ENCODE assay signal across 19 cellular contexts in the genomic region with DNA sequence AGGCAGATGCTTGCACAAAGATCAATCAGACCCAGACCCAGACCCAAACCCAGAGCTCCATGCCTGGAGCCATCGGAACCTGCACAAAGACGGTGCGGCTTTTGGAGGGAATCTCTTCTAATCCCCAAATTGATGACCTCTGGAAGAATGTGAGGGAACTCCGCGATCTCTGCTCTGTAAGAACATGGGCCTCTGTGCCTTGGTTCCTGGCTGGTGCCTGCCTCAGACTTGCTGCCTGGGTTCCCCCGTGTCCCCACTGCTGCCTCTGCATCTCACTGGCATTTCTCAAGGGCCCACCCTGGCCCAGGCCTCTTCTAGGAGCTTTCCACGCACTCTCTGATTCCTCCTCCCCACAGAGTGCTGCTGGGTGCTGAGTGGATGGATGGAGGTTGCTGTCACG.
A peak's percentile ranks its signal among the peaks of the same experiment; 100 is the strongest.
DNase-seq lines count a peak whose midpoint lies in the region; ATAC-seq and TF ChIP-seq lines count a peak whose summit lies in the region.
"Had no signal": no experiment of that assay in that cellular context is flagged by ENCODE, and none has a peak within 500 bp of the region (broad histone marks: within the 10 kb centered on the region; RNA-seq: fewer than 3 reads in every experiment).

No MANE protein-coding gene starts in this region.

- H2AFZ ChIP-seq in osteoblast (ENCODE audit: low read length) = no peak overlapping the region
- H2AFZ ChIP-seq: GM23248 had no signal

- no peak for ATAC-seq in HG03139 (IDR thresholded peaks at IDR 0.05; ENCODE audit: unreplicated experiment)
- ATAC-seq: K562 had no signal

- TF ChIP-seq CTCF in osteoblast (IDR thresholded peaks at IDR 0.05; ENCODE audit: extremely low read depth, low read depth, low read length) = no peak
- no peak for TF ChIP-seq CTCF in type B pancreatic cell (conservative IDR thresholded peaks at IDR 0.05)

- H3K79me2 ChIP-seq in osteoblast (ENCODE audit: insufficient read depth, low read length) = no peaks in the 10 kb centered on the region

- peak; percentile 7 for DNase-seq in activated CD8-positive, alpha-beta memory T cell treated with anti-CD3 and anti-CD28 coated beads, Interleukin-2, amount 50 U/mL, for 48 hours
- DNase-seq in ecto neural progenitor cell (ENCODE audit: low spot score) (peak; percentile 23), osteoblast (ENCODE audit: insufficient read length, low spot score, missing footprints) (peak; percentile 37), type B pancreatic cell (ENCODE audit: extremely low spot score, unreplicated experiment) (peak; percentile 40), NCI-H446 treated with DMSO at 0.1 percent for 48 hours (lab: John Stamatoyannopoulos, UW) (no peak), EL (no peak)
- DNase-seq: ACHN; BE2C; C1 segment of cervical spinal cord; CD4-positive, CD25-positive, alpha-beta regulatory T cell; CD8-positive, alpha-beta memory T cell; COR-L47; DMS 273 treated with DMSO at 0.1 percent for 48 hours; GDM1; GM23248; HCEC 1CT; IMR-90 had no signal

- H3K4me2 ChIP-seq in osteoblast (ENCODE audit: insufficient read depth, low read length) = no peak overlapping the region

- H3K9me3 Mint-ChIP-seq in type B pancreatic cell = no peaks in the 10 kb centered on the region

- no peaks in the 10 kb centered on the region for H3K4me1 Mint-ChIP-seq in type B pancreatic cell (ENCODE audit: unreplicated experiment)
- H3K4me1 Mint-ChIP-seq: CD4-positive, CD25-positive, alpha-beta regulatory T cell; CD8-positive, alpha-beta memory T cell had no signal

- H3K36me3 ChIP-seq in osteoblast (ENCODE audit: insufficient read depth, low read length) = no peaks in the 10 kb centered on the region
- H3K36me3 ChIP-seq: BE2C had no signal

- no peak overlapping the region for H3K27ac ChIP-seq in osteoblast (ENCODE audit: low read depth, low read length)
- H3K27ac ChIP-seq: GM23248 had no signal

- no peak overlapping the region for H3K27ac Mint-ChIP-seq in type B pancreatic cell
- H3K27ac Mint-ChIP-seq: CD4-positive, CD25-positive, alpha-beta regulatory T cell had no signal

- H3K36me3 Mint-ChIP-seq in type B pancreatic cell = no peaks in the 10 kb centered on the region
- H3K36me3 Mint-ChIP-seq: CD4-positive, CD25-positive, alpha-beta regulatory T cell; CD8-positive, alpha-beta memory T cell had no signal

- H3K27me3 Mint-ChIP-seq in type B pancreatic cell = peaks cover 19% of the 10 kb centered on the region

- H4K20me1 ChIP-seq in osteoblast (ENCODE audit: insufficient read depth, low read length) = no peaks in the 10 kb centered on the region

- H3K4me3 ChIP-seq in osteoblast (ENCODE audit: insufficient read depth, low read length) = no peak overlapping the region
- H3K4me3 ChIP-seq: GM23248, K562 had no signal

- no peaks in the 10 kb centered on the region for H3K27me3 ChIP-seq in osteoblast (ENCODE audit: insufficient read depth, low read length)
- H3K27me3 ChIP-seq: BE2C had no signal

- no peak overlapping the region for H3K4me3 Mint-ChIP-seq in type B pancreatic cell
- H3K4me3 Mint-ChIP-seq: CD4-positive, CD25-positive, alpha-beta regulatory T cell; CD8-positive, alpha-beta memory T cell had no signal

- H3K4me1 ChIP-seq in osteoblast (ENCODE audit: insufficient read depth, low read length) = no peaks in the 10 kb centered on the region
- H3K4me1 ChIP-seq: BE2C had no signal

- no peaks in the 10 kb centered on the region for H3K9me3 ChIP-seq in osteoblast (ENCODE audit: low read depth, low read length)
- H3K9me3 ChIP-seq: BE2C had no signal

Comparison
In these comparisons a context has a peak if more than half of its experiments do, and no peak if none do; other contexts are left out.
1. DNase-seq: peak in activated CD8-positive, alpha-beta memory T cell treated with anti-CD3 and anti-CD28 coated beads, Interleukin-2, amount 50 U/mL, for 48 hours (single experiment), ecto neural progenitor cell (single experiment), osteoblast (single experiment) and type B pancreatic cell (single experiment); none in NCI-H446 treated with DMSO at 0.1 percent for 48 hours (single experiment) and EL (single experiment).